Comparison of ENCODE assay signal across 8 cellular contexts in the genomic region with DNA sequence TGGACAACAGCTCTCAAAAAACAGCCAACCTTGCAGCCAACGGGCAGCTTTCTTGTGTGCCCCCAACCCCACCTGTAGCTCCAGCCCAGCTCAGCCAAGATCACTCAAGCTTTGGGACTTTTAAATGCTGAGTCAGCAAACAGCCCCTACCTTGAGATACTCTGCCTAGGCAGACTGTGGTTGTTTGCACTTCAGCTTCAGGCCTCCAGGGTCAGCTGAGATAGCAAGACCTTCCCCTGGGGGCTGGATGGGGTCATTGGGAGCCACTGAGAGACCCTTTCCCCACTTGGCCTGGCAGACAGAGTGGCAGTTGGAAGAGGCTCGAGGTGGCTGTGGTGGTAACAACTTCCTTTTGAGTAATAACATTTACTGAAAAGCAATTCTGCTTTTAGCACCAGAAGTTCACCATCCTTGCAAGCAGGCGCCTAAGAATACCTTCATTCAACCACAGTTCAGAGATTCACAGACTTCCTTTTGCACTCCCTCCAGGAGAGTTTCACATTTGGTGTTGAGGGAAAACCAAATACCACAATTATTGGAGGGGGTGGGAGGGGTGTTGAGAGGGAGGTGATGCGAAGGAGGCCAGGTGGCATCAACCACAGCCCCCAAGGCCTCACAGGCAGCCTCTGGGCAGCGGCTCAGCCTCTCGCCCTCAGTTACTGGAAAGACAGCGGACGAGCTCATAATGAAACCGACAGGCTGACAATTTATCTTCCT.
DNase-seq lines count a peak whose midpoint lies in the region; ATAC-seq, FAIRE-seq and TF ChIP-seq lines count a peak whose summit lies in the region.

No MANE protein-coding gene starts in this region.

- peaks cover 54% of the 10 kb centered on the region for H3K4me1 ChIP-seq in HepG2 (ENCODE audit: insufficient read depth, low read length)
- H3K4me1 ChIP-seq in small intestine (ENCODE audit: control insufficient read depth in 2 of 2, insufficient read depth in 1 of 2, low read depth in 1 of 2, low read length in 1 of 2), result no peaks in the 10 kb centered on the region

- no peaks in the 10 kb centered on the region for H3K9me3 ChIP-seq in HepG2 (ENCODE audit: low read length)
- H3K9me3 ChIP-seq in small intestine (ENCODE audit: control insufficient read depth, low read depth), result no peaks in the 10 kb centered on the region

- in situ Hi-C loops in HepG2 (cut with HindIII; ENCODE audit: extremely low pct_ligation_motif_present, low pct_unique_long_range_greater_than_20kb), result no loop called here

- H3K4me2 ChIP-seq in HepG2 (ENCODE audit: low read depth, low read length), result peak overlapping the region; percentile 68

- no peaks in the 10 kb centered on the region for H3K79me2 ChIP-seq in HepG2 (ENCODE audit: insufficient read depth, low read length)

- DNase-seq in Kasumi-1 (lab: John Stamatoyannopoulos, UW) (peak; percentile 93 to 94), HepG2 (ENCODE audit: low spot score) (peak; percentile 49), small intestine (no peak)
- peak; percentile 40 for DNase-seq in activated T-helper 9 cell treated with anti-CD3 and anti-CD28 coated beads, Interleukin-2, amount 50 U/mL, for 16 hours (ENCODE audit: low read depth)
- DNase-seq in stimulated activated CD8-positive, alpha-beta memory T cell treated with anti-CD3 and anti-CD28 coated beads, Interleukin-7, amount 100 ng/mL, for 48 hours (ENCODE audit: extremely low read depth in 1 of 2, low read depth in 1 of 2), result peak; percentile 74 to 88

- no peaks in the 10 kb centered on the region for H4K20me1 ChIP-seq in HepG2 (ENCODE audit: insufficient read depth, low read length)

- WGBS in HepG2 (ENCODE audit: low lambda C conversion rate), result 16% methylated on average over 9 of the region's 9 CpGs
- WGBS in small intestine, 3 donors, result 30 to 65% (median 36%) methylated on average over 9 of the region's 9 CpGs

- POLR2A ChIA-PET in HepG2 (lab: Yijun Ruan, JAX), result interaction anchor here (0.8 to 3.0 kb wide), 7 partner anchors 10 to 185 kb away, joined by 3 to 20 read pairs (median 5); a partner anchor contains a TSS

- H3K4me3 ChIP-seq in HepG2 (replicated peaks in 1 of 3; ENCODE audit: insufficient read depth in 1 of 3, low read depth in 2 of 3, low read length in 3 of 3) (peak overlapping the region; percentile 20 to 39 (median 37); a peak in 5 of 6 replicates), small intestine (ENCODE audit: low read depth in 1 of 2, low read length in 2 of 2) (no peak overlapping the region)

- peak; percentile 70 for FAIRE-seq in HepG2 (lab: Jason Lieb, UNC)
- no peak for FAIRE-seq in small intestine (lab: Jason Lieb, UNC)

- no TSS peak for BruUV-seq in HepG2 (replicated peaks; lab: Mats Ljungman, UMichigan)

- TF ChIP-seq POLR2A in HepG2 (IDR thresholded peaks at IDR 0.05; ENCODE audit: insufficient read depth in 1 of 2, low read depth in 2 of 2, low read length in 2 of 2), result no peak

- CTCF ChIA-PET in HepG2 (lab: Yijun Ruan, JAX; ENCODE audit: low intra/inter-chr PET ratio, low total read pairs), result interaction anchor here (0.7 kb wide), 1 partner anchor 60 kb away, joined by 3 read pairs; no protein-coding TSS in a partner anchor

- no peak for TF ChIP-seq RAD21 in HepG2 (CRISPR knock-in tag; IDR thresholded peaks at IDR 0.05)

- peak; percentile 63 for ATAC-seq in GM21717 (IDR thresholded peaks at IDR 0.05; ENCODE audit: unreplicated experiment)
- peak; percentile 62 for ATAC-seq in HepG2
- ATAC-seq in GM18519 (IDR thresholded peaks at IDR 0.05; ENCODE audit: low FRiP score, unreplicated experiment), result no peak

- H3K27ac ChIP-seq in HepG2 (ENCODE audit: extremely low read length, insufficient read depth, low read length) (no peak overlapping the region), small intestine (ENCODE audit: low read depth in 1 of 2, low read length in 1 of 2) (peak overlapping the region in 1 of 2 donors; percentile 47)

- H3K9ac ChIP-seq in HepG2 (ENCODE audit: insufficient read depth, low read depth, low read length), result peak overlapping the region; percentile 19; the same call in 1 of the 2 replicates

- TF ChIP-seq EP300 in HepG2 (IDR thresholded peaks at IDR 0.05; ENCODE audit: low read depth in 2 of 2, low read length in 2 of 2) (no peak; a peak in 1 of 4 replicates), HepG2 (CRISPR knock-in tag; IDR thresholded peaks at IDR 0.05; ENCODE audit: borderline replicate concordance) (no peak)

- peaks cover 3 to 33% of the 10 kb centered on the region in 2 experiments; a peak in 3 of 5 replicates for H3K27me3 ChIP-seq in HepG2 (ENCODE audit: control insufficient read depth in 1 of 2, insufficient read depth in 2 of 2, low read length in 2 of 2)
- no peaks in the 10 kb centered on the region for H3K27me3 ChIP-seq in small intestine (ENCODE audit: control insufficient read depth in 2 of 2, insufficient read depth in 2 of 2, low read length in 2 of 2)

- intact Hi-C loops in HepG2 (cut with micrococcal nuclease; ENCODE audit: unreplicated experiment), result no loop called here

- no peak overlapping the region for H2AFZ ChIP-seq in HepG2 (ENCODE audit: low read length)

- TF ChIP-seq CTCF in GM12872 (IDR thresholded peaks at IDR 0.05; ENCODE audit: insufficient read depth, low read depth, low read length) (peak; percentile 47; the same call in 2 of the 3 replicates), HepG2 (CRISPR knock-in tag; IDR thresholded peaks at IDR 0.05) (0 out of 2 replicates have a peak, but pooled peaks have one; percentile 14)

- H3K36me3 ChIP-seq in HepG2 (replicated peaks in 1 of 2; ENCODE audit: control insufficient read depth in 1 of 2, insufficient read depth in 2 of 2, low read length in 2 of 2) (no peaks in the 10 kb centered on the region), small intestine (ENCODE audit: control insufficient read depth in 2 of 2, insufficient read depth in 2 of 2, low read length in 2 of 2) (no peaks in the 10 kb centered on the region)

TF ChIP-seq in HepG2, 621 proteins besides CTCF, POLR2A, EP300 and RAD21 (continues in another document):
- TF ChIP-seq SRSF4 (IDR thresholded peaks at IDR 0.05; ENCODE audit: low read depth, low read length, poor library complexity, severe bottlenecking) (no peak), SAP130 (CRISPR knock-in tag; IDR thresholded peaks at IDR 0.05; ENCODE audit: low read depth) (peak; percentile 7; the same call in 1 of the 2 replicates), NR2F2 (IDR thresholded peaks at IDR 0.05; ENCODE audit: borderline replicate concordance, low read depth) (0 out of 2 replicates have a peak, but pooled peaks have one; percentile 27), SATB2 (CRISPR knock-in tag; IDR thresholded peaks at IDR 0.05) (no peak)
- TF ChIP-seq, protein P1, sequence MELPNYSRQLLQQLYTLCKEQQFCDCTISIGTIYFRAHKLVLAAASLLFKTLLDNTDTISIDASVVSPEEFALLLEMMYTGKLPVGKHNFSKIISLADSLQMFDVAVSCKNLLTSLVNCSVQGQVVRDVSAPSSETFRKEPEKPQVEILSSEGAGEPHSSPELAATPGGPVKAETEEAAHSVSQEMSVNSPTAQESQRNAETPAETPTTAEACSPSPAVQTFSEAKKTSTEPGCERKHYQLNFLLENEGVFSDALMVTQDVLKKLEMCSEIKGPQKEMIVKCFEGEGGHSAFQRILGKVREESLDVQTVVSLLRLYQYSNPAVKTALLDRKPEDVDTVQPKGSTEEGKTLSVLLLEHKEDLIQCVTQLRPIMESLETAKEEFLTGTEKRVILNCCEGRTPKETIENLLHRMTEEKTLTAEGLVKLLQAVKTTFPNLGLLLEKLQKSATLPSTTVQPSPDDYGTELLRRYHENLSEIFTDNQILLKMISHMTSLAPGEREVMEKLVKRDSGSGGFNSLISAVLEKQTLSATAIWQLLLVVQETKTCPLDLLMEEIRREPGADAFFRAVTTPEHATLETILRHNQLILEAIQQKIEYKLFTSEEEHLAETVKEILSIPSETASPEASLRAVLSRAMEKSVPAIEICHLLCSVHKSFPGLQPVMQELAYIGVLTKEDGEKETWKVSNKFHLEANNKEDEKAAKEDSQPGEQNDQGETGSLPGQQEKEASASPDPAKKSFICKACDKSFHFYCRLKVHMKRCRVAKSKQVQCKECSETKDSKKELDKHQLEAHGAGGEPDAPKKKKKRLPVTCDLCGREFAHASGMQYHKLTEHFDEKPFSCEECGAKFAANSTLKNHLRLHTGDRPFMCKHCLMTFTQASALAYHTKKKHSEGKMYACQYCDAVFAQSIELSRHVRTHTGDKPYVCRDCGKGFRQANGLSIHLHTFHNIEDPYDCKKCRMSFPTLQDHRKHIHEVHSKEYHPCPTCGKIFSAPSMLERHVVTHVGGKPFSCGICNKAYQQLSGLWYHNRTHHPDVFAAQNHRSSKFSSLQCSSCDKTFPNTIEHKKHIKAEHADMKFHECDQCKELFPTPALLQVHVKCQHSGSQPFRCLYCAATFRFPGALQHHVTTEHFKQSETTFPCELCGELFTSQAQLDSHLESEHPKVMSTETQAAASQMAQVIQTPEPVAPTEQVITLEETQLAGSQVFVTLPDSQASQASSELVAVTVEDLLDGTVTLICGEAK (IDR thresholded peaks at IDR 0.05), result no peak
- TF ChIP-seq, protein P1 (CRISPR knock-in tag; IDR thresholded peaks at IDR 0.05), result peak; percentile 79; the same call in 1 of the 2 replicates

Comparison
In these comparisons a context has a peak if more than half of its experiments do, and no peak if none do; other contexts are left out.
1. H3K4me3 ChIP-seq: peak in HepG2 (3 of 3); none in small intestine (0 of 2).